22 cellular contexts compared by ENCODE assay signal in genomic region chr12:3717283-3717974, GRCh38. TPM values are rescaled to one million over a fixed set of nuclear protein-coding genes. Genes with fewer than 3 reads are reported as not detected.
DNase-seq lines count a peak whose midpoint lies in the region; ATAC-seq and FAIRE-seq lines count a peak whose summit lies in the region.
"Had no signal": no experiment of that assay in that cellular context is flagged by ENCODE, and none has a peak within 500 bp of the region (broad histone marks: within the 10 kb centered on the region; RNA-seq: fewer than 3 reads in every experiment).

No MANE protein-coding gene starts in this region.

- intact Hi-C loops in left colon (cut with DNase I, micrococcal nuclease) = no loop called here
- intact Hi-C loops in activated naive CD4-positive, alpha-beta T cell treated with anti-CD3 and anti-CD28 coated beads for 36 hours (cut with micrococcal nuclease) = no loop called here

- peak; percentile 87 for ATAC-seq in left colon
- ATAC-seq: GM12878 had no signal

- H3K9me3 ChIP-seq in small intestine (ENCODE audit: control insufficient read depth, low read depth) = no peaks in the 10 kb centered on the region
- H3K9me3 ChIP-seq in SJCRH30 (replicated peaks) = 0 out of 2 replicates have a peak, but pooled peaks cover 2% of the 10 kb centered on the region

- H3K4me3 Mint-ChIP-seq in activated naive CD4-positive, alpha-beta T cell treated with anti-CD3 and anti-CD28 coated beads for 36 hours = no peak overlapping the region
- H3K4me3 Mint-ChIP-seq: H9 had no signal

- H3K27me3 ChIP-seq in small intestine (ENCODE audit: control insufficient read depth in 2 of 2, insufficient read depth in 2 of 2, low read length in 2 of 2) (no peaks in the 10 kb centered on the region), SJCRH30 (no peaks in the 10 kb centered on the region)

- H3K4me1 ChIP-seq in small intestine (ENCODE audit: control insufficient read depth in 2 of 2, insufficient read depth in 1 of 2, low read depth in 1 of 2, low read length in 1 of 2) (no peaks in the 10 kb centered on the region), SJCRH30 (no peaks in the 10 kb centered on the region)

- H3K36me3 ChIP-seq in small intestine (ENCODE audit: control insufficient read depth in 2 of 2, insufficient read depth in 2 of 2, low read length in 2 of 2) (no peaks in the 10 kb centered on the region), SJCRH30 (no peaks in the 10 kb centered on the region)

- no peaks in the 10 kb centered on the region for H3K27me3 Mint-ChIP-seq in activated naive CD4-positive, alpha-beta T cell treated with anti-CD3 and anti-CD28 coated beads for 36 hours (ENCODE audit: low read depth)

- no peak overlapping the region for H3K4me3 ChIP-seq in small intestine (ENCODE audit: low read depth in 1 of 2, low read length in 2 of 2)
- H3K4me3 ChIP-seq in SJCRH30 = no peak overlapping the region
- H3K4me3 ChIP-seq: GM12878, GM23248 had no signal

- no peak overlapping the region for H3K27ac ChIP-seq in small intestine (ENCODE audit: low read depth in 1 of 2, low read length in 1 of 2)
- no peak overlapping the region for H3K27ac ChIP-seq in SJCRH30
- H3K27ac ChIP-seq: 22Rv1, GM23248, HL-60 had no signal

- no peak for FAIRE-seq in small intestine (lab: Jason Lieb, UNC)
- FAIRE-seq: GM12878 had no signal

- peaks cover 22% of the 10 kb centered on the region for H3K36me3 Mint-ChIP-seq in activated naive CD4-positive, alpha-beta T cell treated with anti-CD3 and anti-CD28 coated beads for 36 hours (ENCODE audit: low read depth)

- CTCF ChIA-PET in activated naive CD4-positive, alpha-beta T cell treated with anti-CD3 and anti-CD28 coated beads for 36 hours (lab: Charles Lee) = no interaction called here

- 17 to 63% (median 46%) methylated on average over 9 of the region's 9 CpGs for WGBS in small intestine, 3 donors

- peaks cover 7% of the 10 kb centered on the region for H3K4me1 Mint-ChIP-seq in activated naive CD4-positive, alpha-beta T cell treated with anti-CD3 and anti-CD28 coated beads for 36 hours (ENCODE audit: low read depth)

- DNase-seq in DMS 273 (lab: John Stamatoyannopoulos, UW; ENCODE audit: unreplicated experiment) = peak; percentile 19
- DNase-seq in DMS 273 treated with DMSO at 0.1 percent for 48 hours (lab: John Stamatoyannopoulos, UW) = no peak
- DNase-seq in HCEC 1CT = peak; percentile 13
- DNase-seq in left colon = no peak
- peak; percentile 59 for DNase-seq in small intestine
- no peak for DNase-seq in activated naive CD4-positive, alpha-beta T cell treated with anti-CD3 and anti-CD28 coated beads for 36 hours
- no peak for DNase-seq in SJCRH30
- no peak for DNase-seq in effector CD4-positive, alpha-beta T cell
- DNase-seq: DMS79 treated with DMSO at 0.1 percent for 48 hours, GM23248, H9, KBM-7, MM.1S, NCI-H1048, NCI-H1417 treated with DMSO at 0.1 percent for 48 hours, NCI-H187, NCI-H2107, NCI-H2227 treated with DMSO at 0.1 percent for 48 hours, NCI-H510A treated with DMSO at 0.1 percent for 48 hours had no signal

- H3K27ac Mint-ChIP-seq in activated naive CD4-positive, alpha-beta T cell treated with anti-CD3 and anti-CD28 coated beads for 36 hours = no peak overlapping the region
- H3K27ac Mint-ChIP-seq: H9 had no signal

- H3K9me3 Mint-ChIP-seq in activated naive CD4-positive, alpha-beta T cell treated with anti-CD3 and anti-CD28 coated beads for 36 hours = peaks cover 2% of the 10 kb centered on the region

RNA-seq across cellular contexts. Expression of gene CRACR2A, which starts 35.5 kb away (rescaled TPM):
- total RNA-seq in left colon = 10 to 100 TPM; 63.3 to 68.5 TPM
- polyA plus RNA-seq in small intestine = 1 to 10 TPM; 5.1 to 9.4 (median 8.3) TPM
- total RNA-seq in activated naive CD4-positive, alpha-beta T cell treated with anti-CD3 and anti-CD28 coated beads for 36 hours = 10 to 100 TPM; 19.0 to 20.7 TPM
- total RNA-seq in SJCRH30 (2014; rRNA removed; shearing (Covaris generic)) = 14.3 and 16.1 TPM in 2 replicates

Comparison
In these comparisons a context has a peak if more than half of its experiments do, and no peak if none do; other contexts are left out.
1. DNase-seq: peak in DMS 273 (single experiment), HCEC 1CT (single experiment) and small intestine (single experiment); none in DMS 273 treated with DMSO at 0.1 percent for 48 hours (single experiment), left colon (0 of 2), activated naive CD4-positive, alpha-beta T cell treated with anti-CD3 and anti-CD28 coated beads for 36 hours (single experiment), SJCRH30 (0 of 2) and effector CD4-positive, alpha-beta T cell (single experiment).